In the genomic region with DNA sequence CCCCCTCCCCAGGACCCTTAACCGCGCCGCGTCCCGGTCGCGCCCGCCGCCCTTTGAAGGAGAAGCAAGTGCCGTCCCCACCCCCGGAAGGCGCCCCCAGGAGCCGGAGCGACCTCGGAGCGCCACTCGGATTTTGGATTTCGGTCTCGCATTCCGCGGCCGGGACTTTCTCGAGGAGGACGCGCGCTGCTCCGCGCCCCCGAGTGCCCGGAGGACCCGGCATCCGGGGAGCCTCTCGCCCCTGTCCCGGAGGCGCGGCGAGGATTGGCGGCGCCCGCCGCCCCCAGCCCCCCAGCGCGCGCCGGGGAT, we compare ENCODE assay signal across 8 cellular contexts. TPM values are rescaled to one million over a fixed set of nuclear protein-coding genes. Genes with fewer than 3 reads are reported as not detected.
DNase-seq lines count a peak whose midpoint lies in the region; ATAC-seq and TF ChIP-seq lines count a peak whose summit lies in the region.

No MANE protein-coding gene starts in this region.

- no peak for DNase-seq in HFFc6
- DNase-seq in activated T-helper 1 cell treated with anti-CD3 and anti-CD28 coated beads, Interleukin-12 subunit alpha, Interleukin-12 subunit beta, Interleukin-2, Interleukin-4 antibody, amounts not matched to agents 30 ng/mL and 10 ng/mL and 1 ng/mL, durations not matched to agents 14 hours and 24 hours and 36 hours (ENCODE audit: low spot score) = no peak
- no peak for DNase-seq in NCI-H748 (lab: John Stamatoyannopoulos, UW; ENCODE audit: unreplicated experiment)
- no peak for DNase-seq in activated effector memory CD4-positive, alpha-beta T cell treated with anti-CD3 and anti-CD28 coated beads, Interleukin-2, amount 50 U/mL, for 16 hours

- no peaks in the 10 kb centered on the region for H3K9me3 Mint-ChIP-seq in HFFc6
- no peaks in the 10 kb centered on the region for H3K9me3 Mint-ChIP-seq in activated T-helper 1 cell treated with anti-CD3 and anti-CD28 coated beads, Interleukin-12 subunit alpha, Interleukin-12 subunit beta, Interleukin-2, Interleukin-4 antibody, amounts not matched to agents 30 ng/mL and 10 ng/mL and 1 ng/mL, durations not matched to agents 14 hours and 24 hours and 36 hours
- no peaks in the 10 kb centered on the region for H3K9me3 Mint-ChIP-seq in stimulated activated memory B cell treated with anti-CD40 and anti-IgM and Interleukin-4, amounts not matched to agents 10 μg/mL and 1 μg/mL and 100 μg/mL, for 72 hours

- H3K27ac Mint-ChIP-seq in HFFc6 = peak overlapping the region; percentile 84
- H3K27ac Mint-ChIP-seq in activated T-helper 1 cell treated with anti-CD3 and anti-CD28 coated beads, Interleukin-12 subunit alpha, Interleukin-12 subunit beta, Interleukin-2, Interleukin-4 antibody, amounts not matched to agents 30 ng/mL and 10 ng/mL and 1 ng/mL, durations not matched to agents 14 hours and 24 hours and 36 hours = no peak overlapping the region
- peak overlapping the region; percentile 48 for H3K27ac Mint-ChIP-seq in stimulated activated memory B cell treated with anti-CD40 and anti-IgM and Interleukin-4, amounts not matched to agents 10 μg/mL and 1 μg/mL and 100 μg/mL, for 72 hours

- peaks cover 20% of the 10 kb centered on the region for H3K27me3 Mint-ChIP-seq in HFFc6 (ENCODE audit: insufficient read depth)
- no peaks in the 10 kb centered on the region for H3K27me3 Mint-ChIP-seq in activated T-helper 1 cell treated with anti-CD3 and anti-CD28 coated beads, Interleukin-12 subunit alpha, Interleukin-12 subunit beta, Interleukin-2, Interleukin-4 antibody, amounts not matched to agents 30 ng/mL and 10 ng/mL and 1 ng/mL, durations not matched to agents 14 hours and 24 hours and 36 hours (ENCODE audit: insufficient read depth)
- H3K27me3 Mint-ChIP-seq in stimulated activated memory B cell treated with anti-CD40 and anti-IgM and Interleukin-4, amounts not matched to agents 10 μg/mL and 1 μg/mL and 100 μg/mL, for 72 hours = no peaks in the 10 kb centered on the region

- peak overlapping the region; percentile 83 for H3K4me3 Mint-ChIP-seq in HFFc6
- peak overlapping the region; percentile 82 for H3K4me3 Mint-ChIP-seq in activated T-helper 1 cell treated with anti-CD3 and anti-CD28 coated beads, Interleukin-12 subunit alpha, Interleukin-12 subunit beta, Interleukin-2, Interleukin-4 antibody, amounts not matched to agents 30 ng/mL and 10 ng/mL and 1 ng/mL, durations not matched to agents 14 hours and 24 hours and 36 hours
- peak overlapping the region; percentile 80 for H3K4me3 Mint-ChIP-seq in stimulated activated memory B cell treated with anti-CD40 and anti-IgM and Interleukin-4, amounts not matched to agents 10 μg/mL and 1 μg/mL and 100 μg/mL, for 72 hours

- no peak for TF ChIP-seq CTCF in HFFc6 (IDR thresholded peaks at IDR 0.05)

- peak overlapping the region; percentile 79 for H3K9ac ChIP-seq in iPS-15b (ENCODE audit: low read depth, low read length)

- peak overlapping the region; percentile 79 for H3K4me3 ChIP-seq in iPS-15b (ENCODE audit: low read depth, low read length)

- H3K36me3 ChIP-seq in iPS-15b (ENCODE audit: control insufficient read depth, insufficient read depth, low read length) = peaks cover 22% of the 10 kb centered on the region

- intact Hi-C loops in activated T-helper 1 cell treated with anti-CD3 and anti-CD28 coated beads, Interleukin-12 subunit alpha, Interleukin-12 subunit beta, Interleukin-2, Interleukin-4 antibody, amounts not matched to agents 30 ng/mL and 10 ng/mL and 1 ng/mL, durations not matched to agents 14 hours and 24 hours and 36 hours (cut with micrococcal nuclease) = loop anchor here (1.0 to 10.0 kb wide), 7 partner anchors 9 to 613 kb away; a partner anchor contains a TSS

- H3K9me3 ChIP-seq in iPS-15b (ENCODE audit: control insufficient read depth, insufficient read depth, low read length) = no peaks in the 10 kb centered on the region

- H3K36me3 Mint-ChIP-seq in HFFc6 (ENCODE audit: low read depth) = peaks cover 12% of the 10 kb centered on the region
- H3K36me3 Mint-ChIP-seq in activated T-helper 1 cell treated with anti-CD3 and anti-CD28 coated beads, Interleukin-12 subunit alpha, Interleukin-12 subunit beta, Interleukin-2, Interleukin-4 antibody, amounts not matched to agents 30 ng/mL and 10 ng/mL and 1 ng/mL, durations not matched to agents 14 hours and 24 hours and 36 hours (ENCODE audit: low read depth) = peaks cover 23% of the 10 kb centered on the region
- H3K36me3 Mint-ChIP-seq in stimulated activated memory B cell treated with anti-CD40 and anti-IgM and Interleukin-4, amounts not matched to agents 10 μg/mL and 1 μg/mL and 100 μg/mL, for 72 hours = peaks cover 28% of the 10 kb centered on the region

- H3K4me1 ChIP-seq in iPS-15b (ENCODE audit: control insufficient read depth, insufficient read depth, low read length) = no peaks in the 10 kb centered on the region

- H3K27me3 ChIP-seq in iPS-15b (ENCODE audit: control insufficient read depth, insufficient read depth, low read length) = no peaks in the 10 kb centered on the region

- H3K4me1 Mint-ChIP-seq in HFFc6 (ENCODE audit: low read depth) = peaks cover 12% of the 10 kb centered on the region
- H3K4me1 Mint-ChIP-seq in activated T-helper 1 cell treated with anti-CD3 and anti-CD28 coated beads, Interleukin-12 subunit alpha, Interleukin-12 subunit beta, Interleukin-2, Interleukin-4 antibody, amounts not matched to agents 30 ng/mL and 10 ng/mL and 1 ng/mL, durations not matched to agents 14 hours and 24 hours and 36 hours (ENCODE audit: low read depth) = peaks cover 5% of the 10 kb centered on the region
- peaks cover 32% of the 10 kb centered on the region for H3K4me1 Mint-ChIP-seq in stimulated activated memory B cell treated with anti-CD40 and anti-IgM and Interleukin-4, amounts not matched to agents 10 μg/mL and 1 μg/mL and 100 μg/mL, for 72 hours

- no peak for ATAC-seq in stimulated activated memory B cell treated with anti-CD40 and anti-IgM and Interleukin-4, amounts not matched to agents 10 μg/mL and 1 μg/mL and 100 μg/mL, for 72 hours
- ATAC-seq in GM19452 (IDR thresholded peaks at IDR 0.05; ENCODE audit: unreplicated experiment) = no peak
- no peak for ATAC-seq in HG02610 (IDR thresholded peaks at IDR 0.05; ENCODE audit: unreplicated experiment)

RNA-seq across cellular contexts. Expression of a gene that starts 1.6 kb away (rescaled TPM):
- 10 to 100 TPM; 58.4 to 73.3 (median 67.4) TPM for total RNA-seq in HFFc6 (2021; fragmentation: NEBNext Ultra II Directional; extraction: Animal tissue kit (Norgen Biotek cat#: 25700))
- total RNA-seq in activated T-helper 1 cell treated with anti-CD3 and anti-CD28 coated beads, Interleukin-12 subunit alpha, Interleukin-12 subunit beta, Interleukin-2, Interleukin-4 antibody, amounts not matched to agents 30 ng/mL and 10 ng/mL and 1 ng/mL, durations not matched to agents 14 hours and 24 hours and 36 hours = 87.6 and 91.6 TPM in 2 replicates

RNA-seq across cellular contexts. Expression of a gene that starts 8.4 kb away (rescaled TPM):
- 100 to 1,000 TPM; 190 to 243 (median 217) TPM for total RNA-seq in HFFc6 (2021; fragmentation: NEBNext Ultra II Directional; extraction: Animal tissue kit (Norgen Biotek cat#: 25700))
- total RNA-seq in activated T-helper 1 cell treated with anti-CD3 and anti-CD28 coated beads, Interleukin-12 subunit alpha, Interleukin-12 subunit beta, Interleukin-2, Interleukin-4 antibody, amounts not matched to agents 30 ng/mL and 10 ng/mL and 1 ng/mL, durations not matched to agents 14 hours and 24 hours and 36 hours = 234 and 239 TPM in 2 replicates

RNA-seq across cellular contexts. Expression of a gene that starts 12.1 kb away (rescaled TPM):
- total RNA-seq in HFFc6 (2021; fragmentation: NEBNext Ultra II Directional; extraction: Animal tissue kit (Norgen Biotek cat#: 25700)) = 10 to 100 TPM in 1 of 6 experiments, 1 to 10 TPM in 5; 7.6 to 12.7 (median 8.6) TPM
- 1.5 and 1.8 TPM in 2 replicates for total RNA-seq in activated T-helper 1 cell treated with anti-CD3 and anti-CD28 coated beads, Interleukin-12 subunit alpha, Interleukin-12 subunit beta, Interleukin-2, Interleukin-4 antibody, amounts not matched to agents 30 ng/mL and 10 ng/mL and 1 ng/mL, durations not matched to agents 14 hours and 24 hours and 36 hours

RNA-seq across cellular contexts. Expression of a gene that starts 19.2 kb away (rescaled TPM):
- total RNA-seq in HFFc6 (2021; fragmentation: NEBNext Ultra II Directional; extraction: Animal tissue kit (Norgen Biotek cat#: 25700)) = 100 to 1,000 TPM; 160 to 243 (median 190) TPM
- 245 and 256 TPM in 2 replicates for total RNA-seq in activated T-helper 1 cell treated with anti-CD3 and anti-CD28 coated beads, Interleukin-12 subunit alpha, Interleukin-12 subunit beta, Interleukin-2, Interleukin-4 antibody, amounts not matched to agents 30 ng/mL and 10 ng/mL and 1 ng/mL, durations not matched to agents 14 hours and 24 hours and 36 hours

RNA-seq across cellular contexts. Expression of a gene that starts 25.4 kb away (rescaled TPM):
- total RNA-seq in HFFc6 (2021; fragmentation: NEBNext Ultra II Directional; extraction: Animal tissue kit (Norgen Biotek cat#: 25700)) = 10 to 100 TPM; 54.2 to 77.6 (median 63.8) TPM
- total RNA-seq in activated T-helper 1 cell treated with anti-CD3 and anti-CD28 coated beads, Interleukin-12 subunit alpha, Interleukin-12 subunit beta, Interleukin-2, Interleukin-4 antibody, amounts not matched to agents 30 ng/mL and 10 ng/mL and 1 ng/mL, durations not matched to agents 14 hours and 24 hours and 36 hours = 119 and 128 TPM in 2 replicates
